ENCODE assay signal across 1 cellular context in the genomic region with DNA sequence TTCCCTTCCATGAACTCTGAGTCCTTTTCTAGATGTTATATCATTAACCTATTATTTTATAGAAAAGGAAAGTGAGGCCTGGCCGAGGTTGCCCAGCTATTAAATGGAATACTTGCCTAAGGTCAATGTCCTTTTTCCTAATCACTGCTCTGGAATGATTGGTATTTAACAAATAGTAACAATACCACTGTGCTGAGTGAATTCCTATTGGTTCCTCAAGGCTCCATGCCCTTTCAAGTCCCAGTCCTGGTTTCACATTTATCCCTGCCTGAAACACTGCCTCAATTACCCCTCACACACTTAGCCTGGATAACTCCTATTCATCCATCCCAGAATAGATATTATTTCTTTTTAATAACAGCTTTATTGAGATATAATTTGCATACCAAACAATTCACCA.
TF ChIP-seq lines count a peak whose summit lies in the region.

No MANE protein-coding gene starts in this region.

TF ChIP-seq in HepG2, 621 proteins besides CTCF, POLR2A, EP300 and RAD21:
- TF ChIP-seq GFI1 (CRISPR knock-in tag; IDR thresholded peaks at IDR 0.05; ENCODE audit: borderline replicate concordance) (peak; percentile 56; the same call in 1 of the 2 replicates), ZNF468 (CRISPR knock-in tag; IDR thresholded peaks at IDR 0.05) (no peak), ZNF234 (CRISPR knock-in tag; conservative IDR thresholded peaks at IDR 0.05) (no peak), ZBTB42 (CRISPR knock-in tag; IDR thresholded peaks at IDR 0.05) (no peak), NFYC (CRISPR knock-in tag; IDR thresholded peaks at IDR 0.05) (0 out of 2 replicates have a peak, but pooled peaks have one; percentile 29), SOX13 (IDR thresholded peaks at IDR 0.05) (no peak), SOX13 (CRISPR knock-in tag; conservative IDR thresholded peaks at IDR 0.05 in 1 of 2, IDR thresholded peaks at IDR 0.05 in 1 of 2) (no peak), ZNF746 (CRISPR knock-in tag; IDR thresholded peaks at IDR 0.05) (no peak), ZNF773 (CRISPR knock-in tag; IDR thresholded peaks at IDR 0.05; ENCODE audit: borderline replicate concordance) (no peak), NFRKB (IDR thresholded peaks at IDR 0.05) (no peak), HMG20B (CRISPR knock-in tag; conservative IDR thresholded peaks at IDR 0.05) (no peak), ZNF274 (CRISPR knock-in tag; IDR thresholded peaks at IDR 0.05) (no peak), RXRB (CRISPR knock-in tag; IDR thresholded peaks at IDR 0.05; ENCODE audit: borderline replicate concordance) (0 out of 2 replicates have a peak, but pooled peaks have one; percentile 26), ZNF460 (CRISPR knock-in tag; IDR thresholded peaks at IDR 0.05; ENCODE audit: borderline replicate concordance) (no peak), ZNF496 (CRISPR knock-in tag; IDR thresholded peaks at IDR 0.05; ENCODE audit: insufficient replicate concordance) (no peak), TEAD3 (CRISPR knock-in tag; optimal IDR thresholded peaks at IDR 0.05; ENCODE audit: borderline replicate concordance) (peak; percentile 94), SMC3 (IDR thresholded peaks at IDR 0.05; ENCODE audit: low read length) (no peak)
- TF ChIP-seq, protein P1, sequence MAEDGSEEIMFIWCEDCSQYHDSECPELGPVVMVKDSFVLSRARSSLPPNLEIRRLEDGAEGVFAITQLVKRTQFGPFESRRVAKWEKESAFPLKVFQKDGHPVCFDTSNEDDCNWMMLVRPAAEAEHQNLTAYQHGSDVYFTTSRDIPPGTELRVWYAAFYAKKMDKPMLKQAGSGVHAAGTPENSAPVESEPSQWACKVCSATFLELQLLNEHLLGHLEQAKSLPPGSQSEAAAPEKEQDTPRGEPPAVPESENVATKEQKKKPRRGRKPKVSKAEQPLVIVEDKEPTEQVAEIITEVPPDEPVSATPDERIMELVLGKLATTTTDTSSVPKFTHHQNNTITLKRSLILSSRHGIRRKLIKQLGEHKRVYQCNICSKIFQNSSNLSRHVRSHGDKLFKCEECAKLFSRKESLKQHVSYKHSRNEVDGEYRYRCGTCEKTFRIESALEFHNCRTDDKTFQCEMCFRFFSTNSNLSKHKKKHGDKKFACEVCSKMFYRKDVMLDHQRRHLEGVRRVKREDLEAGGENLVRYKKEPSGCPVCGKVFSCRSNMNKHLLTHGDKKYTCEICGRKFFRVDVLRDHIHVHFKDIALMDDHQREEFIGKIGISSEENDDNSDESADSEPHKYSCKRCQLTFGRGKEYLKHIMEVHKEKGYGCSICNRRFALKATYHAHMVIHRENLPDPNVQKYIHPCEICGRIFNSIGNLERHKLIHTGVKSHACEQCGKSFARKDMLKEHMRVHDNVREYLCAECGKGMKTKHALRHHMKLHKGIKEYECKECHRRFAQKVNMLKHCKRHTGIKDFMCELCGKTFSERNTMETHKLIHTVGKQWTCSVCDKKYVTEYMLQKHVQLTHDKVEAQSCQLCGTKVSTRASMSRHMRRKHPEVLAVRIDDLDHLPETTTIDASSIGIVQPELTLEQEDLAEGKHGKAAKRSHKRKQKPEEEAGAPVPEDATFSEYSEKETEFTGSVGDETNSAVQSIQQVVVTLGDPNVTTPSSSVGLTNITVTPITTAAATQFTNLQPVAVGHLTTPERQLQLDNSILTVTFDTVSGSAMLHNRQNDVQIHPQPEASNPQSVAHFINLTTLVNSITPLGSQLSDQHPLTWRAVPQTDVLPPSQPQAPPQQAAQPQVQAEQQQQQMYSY (CRISPR knock-in tag; IDR thresholded peaks at IDR 0.05) = peak; percentile 91
